8 cellular contexts compared by ENCODE assay signal in the genomic region with DNA sequence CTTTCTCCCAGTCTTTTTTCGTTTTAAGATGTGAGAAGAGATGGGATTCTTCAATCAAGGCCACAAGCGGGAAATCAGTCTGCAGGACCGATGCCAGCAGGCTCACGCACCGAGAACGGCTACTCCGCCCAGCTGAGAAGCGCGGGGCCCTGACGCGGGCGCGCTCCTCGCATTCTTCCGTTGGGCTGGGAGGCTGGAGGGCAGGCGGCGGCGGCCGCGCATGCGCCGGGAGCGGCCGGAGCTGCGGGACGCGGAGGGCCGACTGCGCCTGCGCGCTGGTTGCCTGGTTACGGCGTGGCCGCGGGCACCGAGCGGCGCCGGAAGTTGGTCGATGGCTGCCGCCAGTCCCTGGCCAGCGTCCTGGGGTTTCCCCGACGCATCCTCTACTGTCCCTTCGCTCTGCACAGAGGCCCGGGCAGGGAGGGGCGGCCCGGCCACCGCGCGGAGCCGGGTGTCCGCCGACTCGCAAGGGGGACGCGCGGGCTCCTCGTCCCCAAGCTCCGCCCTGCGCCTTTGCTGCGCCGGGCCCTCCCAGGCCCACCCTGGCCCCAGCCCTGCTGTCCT. TPM values are rescaled to one million over a fixed set of nuclear protein-coding genes. Genes with fewer than 3 reads are reported as not detected.
DNase-seq lines count a peak whose midpoint lies in the region; ATAC-seq, FAIRE-seq and TF ChIP-seq lines count a peak whose summit lies in the region.

No MANE protein-coding gene starts in this region.

- peak; percentile 94 for DNase-seq in GM18507 (ENCODE audit: extremely low spot score, insufficient read length, low read depth)
- peak; percentile 64 for DNase-seq in NCI-H1694 (lab: John Stamatoyannopoulos, UW)
- peak; percentile 97 for DNase-seq in T-helper 2 cell treated with Interferon-gamma antibody and Interleukin-4, amounts not matched to agents 5 μg/mL and 100 μg/mL, for 36 hours (ENCODE audit: low spot score)
- DNase-seq in ascending aorta (ENCODE audit: low spot score in 2 of 2) = peak; percentile 53 to 94
- peak; percentile 99 for DNase-seq in hepatic stellate cell (ENCODE audit: low spot score)
- DNase-seq in renal cortical epithelial cell (ENCODE audit: low read depth) = peak; percentile 65
- DNase-seq in aorta = peak; percentile 96 to 99

- WGBS in aorta, 2 donors = 0 to 1% methylated on average over 57 to 63 of the region's 63 CpGs

- peaks cover 14% of the 10 kb centered on the region for H3K36me3 Mint-ChIP-seq in T-helper 2 cell treated with Interferon-gamma antibody and Interleukin-4, amounts not matched to agents 5 μg/mL and 100 μg/mL, for 36 hours (ENCODE audit: low read depth)

- H3K4me3 ChIP-seq in ascending aorta (peak overlapping the region; percentile 55 to 69), aorta (ENCODE audit: low read length in 2 of 2) (peak overlapping the region; percentile 20 to 27)

- H3K27ac Mint-ChIP-seq in T-helper 2 cell treated with Interferon-gamma antibody and Interleukin-4, amounts not matched to agents 5 μg/mL and 100 μg/mL, for 36 hours = peak overlapping the region; percentile 99

- no peak for TF ChIP-seq CTCF in ascending aorta (IDR thresholded peaks at IDR 0.05)

- no peaks in the 10 kb centered on the region for H3K9me3 ChIP-seq in ascending aorta
- H3K9me3 ChIP-seq in aorta (ENCODE audit: control insufficient read depth, low read length) = no peaks in the 10 kb centered on the region

- H3K27ac ChIP-seq in ascending aorta (peak overlapping the region; percentile 95 to 100), aorta (ENCODE audit: low read depth in 1 of 2, low read length in 2 of 2) (peak overlapping the region; percentile 79 to 91)

- H3K9me3 Mint-ChIP-seq in T-helper 2 cell treated with Interferon-gamma antibody and Interleukin-4, amounts not matched to agents 5 μg/mL and 100 μg/mL, for 36 hours = no peaks in the 10 kb centered on the region

- peaks cover 17% of the 10 kb centered on the region for H3K4me1 Mint-ChIP-seq in T-helper 2 cell treated with Interferon-gamma antibody and Interleukin-4, amounts not matched to agents 5 μg/mL and 100 μg/mL, for 36 hours (ENCODE audit: low read depth)

- peak; percentile 46 for ATAC-seq in HG02938 (IDR thresholded peaks at IDR 0.05; ENCODE audit: unreplicated experiment)
- peak; percentile 79 for ATAC-seq in aorta (ENCODE audit: low FRiP score)

- no peaks in the 10 kb centered on the region for H3K27me3 Mint-ChIP-seq in T-helper 2 cell treated with Interferon-gamma antibody and Interleukin-4, amounts not matched to agents 5 μg/mL and 100 μg/mL, for 36 hours (ENCODE audit: low read depth)

- peak overlapping the region; percentile 96 for H3K4me3 Mint-ChIP-seq in T-helper 2 cell treated with Interferon-gamma antibody and Interleukin-4, amounts not matched to agents 5 μg/mL and 100 μg/mL, for 36 hours

- H3K4me1 ChIP-seq in ascending aorta (peaks cover 15 to 21% of the 10 kb centered on the region in 2 donors), aorta (ENCODE audit: control insufficient read depth in 1 of 2, insufficient read depth in 2 of 2, low read length in 2 of 2) (no peaks in the 10 kb centered on the region)

- intact Hi-C loops in ascending aorta (cut with DNase I) = loop anchor here (1.0 to 5.0 kb wide), 9 partner anchors 45 to 1067 kb away; a partner anchor contains a TSS
- intact Hi-C loops in aorta (cut with DNase I) = loop anchor here in 1 of 2 donors (1.0 to 5.0 kb wide), 2 partner anchors 63 to 71 kb away; a partner anchor contains a TSS

- no peak for FAIRE-seq in GM18507 (lab: Jason Lieb, UNC)

- H3K27me3 ChIP-seq in ascending aorta (no peaks in the 10 kb centered on the region), aorta (ENCODE audit: control insufficient read depth in 1 of 2, insufficient read depth in 2 of 2, low read length in 1 of 2) (no peaks in the 10 kb centered on the region)

- H3K36me3 ChIP-seq in ascending aorta (peaks cover 0 to 6% of the 10 kb centered on the region in 2 donors), aorta (ENCODE audit: control insufficient read depth in 1 of 2, insufficient read depth in 2 of 2, low read length in 1 of 2) (no peaks in the 10 kb centered on the region)

RNA-seq across cellular contexts. Expression of a gene that starts 0.8 kb away (rescaled TPM):
- total RNA-seq in ascending aorta (66.1 TPM), renal cortical epithelial cell (20.8 and 69.4 TPM in 2 replicates), aorta (10 to 100 TPM; 57.1 to 59.1 TPM)
- polyA plus RNA-seq in aorta = 10 to 100 TPM; 11.1 to 61.0 TPM

RNA-seq across cellular contexts. Expression of a gene that starts 44.0 kb away (rescaled TPM):
- total RNA-seq in ascending aorta (20.2 TPM), renal cortical epithelial cell (4.3 and 11.5 TPM in 2 replicates), aorta (10 to 100 TPM in 1 of 2 donors, 1 to 10 TPM in 1; 8.6 to 14.9 TPM)
- 10 to 100 TPM in 1 of 2 donors, 1 to 10 TPM in 1; 2.8 to 15.6 TPM for polyA plus RNA-seq in aorta

Comparison
In these comparisons a context has a peak if more than half of its experiments do, and no peak if none do; other contexts are left out.
1. Peak in every context shown above with its lines: DNase-seq, ATAC-seq, H3K4me3 ChIP-seq and H3K27ac ChIP-seq.